Comparison of ENCODE assay signal across 11 cellular contexts in genomic region chr15:76034111-76034510, GRCh38. TPM values are rescaled to one million over a fixed set of nuclear protein-coding genes. Genes with fewer than 3 reads are reported as not detected.
"Had no signal": no experiment of that assay in that cellular context is flagged by ENCODE, and none has a peak within 500 bp of the region (broad histone marks: within the 10 kb centered on the region; RNA-seq: fewer than 3 reads in every experiment).

No MANE protein-coding gene starts in this region.

- H3K27ac ChIP-seq: GM23248, KMS-11 had no signal

- H3K27ac Mint-ChIP-seq: HFFc6, IgD-negative memory B cell had no signal

- H3K36me3 Mint-ChIP-seq: IgD-negative memory B cell had no signal

- H3K4me3 Mint-ChIP-seq: HFFc6, IgD-negative memory B cell had no signal

- ATAC-seq: HCT116, HepG2 had no signal

- H3K4me1 Mint-ChIP-seq: IgD-negative memory B cell had no signal

- DNase-seq: GM23248, GOT3, H7, HFFc6, KBM-7 had no signal

- H3K9ac ChIP-seq: GM23248, KMS-11 had no signal

- H3K4me1 ChIP-seq: HAP-1 had no signal

- H3K4me2 ChIP-seq: KMS-11 had no signal

- H3K9me3 Mint-ChIP-seq: HFFc6 had no signal

- H3K4me3 ChIP-seq: GM23248, HAP-1 had no signal

- H3K36me3 ChIP-seq: HAP-1 had no signal

RNA-seq across cellular contexts. Expression of gene NRG4, which starts 21.9 kb away (rescaled TPM):
- total RNA-seq: GM23248, HepG2, HFFc6, HT-29 had no signal
- polyA plus RNA-seq: IgD-negative memory B cell had no signal

RNA-seq across cellular contexts. Expression of gene TMEM266, which starts 25.7 kb away (rescaled TPM):
- total RNA-seq: GM23248, HT-29 had no signal
- polyA plus RNA-seq: GM23248, HepG2 had no signal
